ENCODE assay signal across 1 cellular context in genomic region chr1:1758692-1759455, GRCh38.
TF ChIP-seq lines count a peak whose summit lies in the region.

No MANE protein-coding gene starts in this region.

TF ChIP-seq in K562, 482 proteins besides CTCF, POLR2A, EP300 and RAD21 (continued from another document and continues in another):
- TF ChIP-seq ELK3 (CRISPR knock-in tag; IDR thresholded peaks at IDR 0.05) (no peak), ZNF184 (CRISPR knock-in tag; IDR thresholded peaks at IDR 0.05) (no peak), E2F8 (IDR thresholded peaks at IDR 0.05; ENCODE audit: low read depth, partially characterized antibody) (no peak), CHD1 (IDR thresholded peaks at IDR 0.05; ENCODE audit: low read length) (no peak), PCBP1 (IDR thresholded peaks at IDR 0.05; ENCODE audit: low read depth, low read length, poor library complexity, severe bottlenecking) (no peak), HSF4 (CRISPR knock-in tag; IDR thresholded peaks at IDR 0.05; ENCODE audit: borderline replicate concordance) (peak; percentile 83), CEBPG (CRISPR knock-in tag; IDR thresholded peaks at IDR 0.05) (no peak), CEBPG (tag; conservative IDR thresholded peaks at IDR 0.05 in 1 of 2, IDR thresholded peaks at IDR 0.05 in 1 of 2) (no peak), C11orf30 (IDR thresholded peaks at IDR 0.05; ENCODE audit: low read depth) (peak; percentile 99), POLR3G (IDR thresholded peaks at IDR 0.05; ENCODE audit: extremely low read depth, insufficient read length, insufficient replicate concordance) (no peak), KAT8 (IDR thresholded peaks at IDR 0.05; ENCODE audit: low read depth) (no peak), STAG1 (CRISPR knock-in tag; IDR thresholded peaks at IDR 0.05; ENCODE audit: borderline replicate concordance) (no peak), ERF (CRISPR knock-in tag; IDR thresholded peaks at IDR 0.05) (0 out of 2 replicates have a peak, but pooled peaks have one; percentile 12), ZBTB34 (CRISPR knock-in tag; IDR thresholded peaks at IDR 0.05) (0 out of 2 replicates have a peak, but pooled peaks have one; percentile 20), ZNF407 (IDR thresholded peaks at IDR 0.05; ENCODE audit: low read depth) (no peak), MBD1 (CRISPR knock-in tag; IDR thresholded peaks at IDR 0.05) (no peak), THAP12 (CRISPR knock-in tag; IDR thresholded peaks at IDR 0.05) (peak; percentile 2; the same call in 1 of the 2 replicates), ZNF830 (CRISPR knock-in tag; IDR thresholded peaks at IDR 0.05) (no peak), CREM (IDR thresholded peaks at IDR 0.05; ENCODE audit: low read depth) (peak; percentile 90), MED1 (CRISPR knock-in tag; IDR thresholded peaks at IDR 0.05; ENCODE audit: borderline replicate concordance) (no peak), NR1H2 (CRISPR knock-in tag; IDR thresholded peaks at IDR 0.05) (no peak), KLF13 (tag; IDR thresholded peaks at IDR 0.05; ENCODE audit: borderline replicate concordance, low read depth) (peak; percentile 73; the same call in 1 of the 2 replicates), MAFF (IDR thresholded peaks at IDR 0.05; ENCODE audit: low read length) (peak; percentile 62; the same call in 1 of the 2 replicates), TCF15 (CRISPR knock-in tag; IDR thresholded peaks at IDR 0.05) (no peak), RCOR1 (IDR thresholded peaks at IDR 0.05; ENCODE audit: borderline replicate concordance in 1 of 2, low read depth in 2 of 2, low read length in 2 of 2) (peak in 1 of 2 experiments; percentile 78; a peak in 2 of 4 replicates), SRSF1 (IDR thresholded peaks at IDR 0.05; ENCODE audit: low read depth, low read length) (no peak), SNIP1 (IDR thresholded peaks at IDR 0.05; ENCODE audit: low read depth) (no peak), RBM15 (IDR thresholded peaks at IDR 0.05; ENCODE audit: insufficient read depth, low read length) (no peak), ARID3B (CRISPR knock-in tag; IDR thresholded peaks at IDR 0.05; ENCODE audit: borderline replicate concordance) (no peak), RFX1 (IDR thresholded peaks at IDR 0.05) (no peak), IRF1 (CRISPR knock-in tag; IDR thresholded peaks at IDR 0.05; ENCODE audit: borderline replicate concordance) (no peak), ZNF316 (IDR thresholded peaks at IDR 0.05) (peak; percentile 95), ZBTB7A (IDR thresholded peaks at IDR 0.05; ENCODE audit: borderline replicate concordance, control insufficient read depth, low read depth, low read length) (peak; percentile 97), PHB (CRISPR knock-in tag; IDR thresholded peaks at IDR 0.05) (0 out of 2 replicates have a peak, but pooled peaks have one; percentile 31), DIDO1 (tag; IDR thresholded peaks at IDR 0.05; ENCODE audit: low read depth) (no peak), ZNF174 (CRISPR knock-in tag; IDR thresholded peaks at IDR 0.05) (no peak), TCF3 (CRISPR knock-in tag; IDR thresholded peaks at IDR 0.05) (peak; percentile 76), ZNF197 (CRISPR knock-in tag; IDR thresholded peaks at IDR 0.05; ENCODE audit: low read depth) (peak; percentile 69; the same call in 1 of the 2 replicates), ELK1 (CRISPR knock-in tag; IDR thresholded peaks at IDR 0.05) (no peak)
